ENCODE assay signal across 27 cellular contexts in genomic region chr10:10976652-10977051, GRCh38. TPM values are rescaled to one million over a fixed set of nuclear protein-coding genes. Genes with fewer than 3 reads are reported as not detected.
"Had no signal": no experiment of that assay in that cellular context is flagged by ENCODE, and none has a peak within 500 bp of the region (broad histone marks: within the 10 kb centered on the region; RNA-seq: fewer than 3 reads in every experiment).

No MANE protein-coding gene starts in this region.

- H3K27ac ChIP-seq: adrenal gland, RWPE1, VCaP had no signal

- H3K36me3 ChIP-seq: adrenal gland, MG63 had no signal

- H3K9me3 ChIP-seq: adrenal gland, MG63 had no signal

- H3K4me1 ChIP-seq: adrenal gland had no signal

- H3K4me3 ChIP-seq: adrenal gland, MG63 had no signal

- ATAC-seq: activated CD8-positive, alpha-beta T cell treated with anti-CD3 and anti-CD28 coated beads for 36 hours; PC-3 had no signal

- H3K27me3 ChIP-seq: adrenal gland, MG63 had no signal

- DNase-seq: activated B cell treated with CpG ODN at 0.5 μM for 24 hours; activated CD4-positive, alpha-beta T cell treated with anti-CD3 and anti-CD28 coated beads for 48 hours; activated CD4-positive, CD25-positive, alpha-beta regulatory T cell treated with anti-CD3 and anti-CD28 coated beads, Interleukin-2, amount 50 U/mL, for 72 hours; activated CD8-positive, alpha-beta T cell treated with anti-CD3 and anti-CD28 coated beads for 36 hours; activated gamma-delta T cell; activated naive CD4-positive, alpha-beta T cell treated with Interleukin-2 at 50 U/mL for 16 hours; activated naive CD8-positive, alpha-beta T cell treated with anti-CD3 and anti-CD28 coated beads, Interleukin-2, amount 10 ng/mL, durations not matched to agents 7 days and 5 days; activated T-cell treated with anti-CD3 and anti-CD28 coated beads, Interleukin-2, amount 50 U/mL, for 1 hour; activated T-cell treated with anti-CD3 and anti-CD28 coated beads, Interleukin-2, amount 50 U/mL, for 72 hours; adrenal gland; Kasumi-1; KG1; MG63; NCI-H1048; NCI-H1105 treated with DMSO at 0.1 percent for 48 hours; NCI-H1436 treated with DMSO at 0.1 percent for 48 hours; NCI-H1694 treated with DMSO at 0.1 percent for 48 hours; NCI-H2029; NCI-H345; NCI-H524 treated with DMSO at 0.1 percent for 48 hours; NK-92 treated with Interleukin-12 subunit alpha and Interleukin-12 subunit beta, amount 100 ng/mL, for 24 hours; PC-3; SIG-M5; SW 1271; T-helper 9 cell had no signal

RNA-seq across cellular contexts. Expression of gene CELF2, which starts 41.0 kb away (rescaled TPM):
- total RNA-seq: PC-3 had no signal
